In genomic region chr10:75236178-75236825, GRCh38 we compare ENCODE assay signal across 8 cellular contexts. TPM values are rescaled to one million over a fixed set of nuclear protein-coding genes. Genes with fewer than 3 reads are reported as not detected.
DNase-seq lines count a peak whose midpoint lies in the region; ATAC-seq and TF ChIP-seq lines count a peak whose summit lies in the region.

No MANE protein-coding gene starts in this region.

- no peaks in the 10 kb centered on the region for H4K20me1 ChIP-seq in SU-DHL-6 (ENCODE audit: low read depth, low read length)
- no peaks in the 10 kb centered on the region for H4K20me1 ChIP-seq in hepatocyte (ENCODE audit: insufficient read depth, poor library complexity, severe bottlenecking)

- H3K4me2 ChIP-seq in SU-DHL-6 (ENCODE audit: low read depth, low read length, poor library complexity, severe bottlenecking) (peak overlapping the region; percentile 38), hepatocyte (peak overlapping the region; percentile 38)

- no peak for DNase-seq in activated CD4-positive, alpha-beta T cell treated with anti-CD3 and anti-CD28 coated beads, Interleukin-2, amount 10 ng/mL, durations not matched to agents 7 days and 5 days
- DNase-seq in activated CD4-positive, alpha-beta T cell treated with anti-CD3 and anti-CD28 coated beads, Interleukin-2, amount 50 U/mL, for 1 hour: no peak
- DNase-seq in hepatocyte (ENCODE audit: low spot score) (no peak), superior temporal gyrus (ENCODE audit: extremely low spot score) (peak; percentile 20), amniotic stem cell (lab: John Stamatoyannopoulos, UW) (no peak), germinal center (ENCODE audit: low spot score) (no peak)

- no peaks in the 10 kb centered on the region for H3K27me3 ChIP-seq in SU-DHL-6 (ENCODE audit: low read length)
- no peaks in the 10 kb centered on the region for H3K27me3 ChIP-seq in hepatocyte

- ATAC-seq in HG02763 (IDR thresholded peaks at IDR 0.05; ENCODE audit: unreplicated experiment): no peak

- H3K36me3 ChIP-seq in SU-DHL-6 (ENCODE audit: low read length): peaks cover 6% of the 10 kb centered on the region
- H3K36me3 ChIP-seq in hepatocyte (replicated peaks; ENCODE audit: insufficient read depth, low read depth): no peaks in the 10 kb centered on the region

- CTCF ChIA-PET in activated CD4-positive, alpha-beta T cell treated with anti-CD3 and anti-CD28 coated beads, Interleukin-2, amount 10 ng/mL, durations not matched to agents 7 days and 5 days (lab: Charles Lee): interaction anchor here (0.6 to 5.5 kb wide), 29 partner anchors 10 to 995 kb away, joined by 3 to 55 read pairs (median 8); partner anchors contain the start of genes SAMD8 and VDAC2

- POLR2A ChIA-PET in activated CD4-positive, alpha-beta T cell treated with anti-CD3 and anti-CD28 coated beads, Interleukin-2, amount 10 ng/mL, durations not matched to agents 7 days and 5 days (lab: Charles Lee): interaction anchor here (0.5 to 1.0 kb wide), 2 partner anchors 48 to 411 kb away, joined by 3 to 4 read pairs; no protein-coding TSS in a partner anchor

- H3K4me1 Mint-ChIP-seq in activated CD4-positive, alpha-beta T cell treated with anti-CD3 and anti-CD28 coated beads, Interleukin-2, amount 10 ng/mL, durations not matched to agents 7 days and 5 days: peaks cover 27% of the 10 kb centered on the region

- peak overlapping the region; percentile 60 for H3K4me3 Mint-ChIP-seq in activated CD4-positive, alpha-beta T cell treated with anti-CD3 and anti-CD28 coated beads, Interleukin-2, amount 10 ng/mL, durations not matched to agents 7 days and 5 days

- H2AFZ ChIP-seq in SU-DHL-6 (ENCODE audit: low read depth, low read length, severe bottlenecking): peak overlapping the region; percentile 91
- no peak overlapping the region for H2AFZ ChIP-seq in hepatocyte

- TF ChIP-seq CTCF in SU-DHL-6 (IDR thresholded peaks at IDR 0.05; ENCODE audit: insufficient read depth, low read length, poor library complexity, severe bottlenecking) (no peak), hepatocyte (IDR thresholded peaks at IDR 0.05; ENCODE audit: poor library complexity) (no peak)

- H3K9me3 ChIP-seq in SU-DHL-6 (ENCODE audit: insufficient read depth, low read length) (no peaks in the 10 kb centered on the region), hepatocyte (ENCODE audit: low read depth) (no peaks in the 10 kb centered on the region)

- H3K4me3 ChIP-seq in SU-DHL-6 (ENCODE audit: insufficient read depth, low read length, poor library complexity, severe bottlenecking): no peak overlapping the region
- no peak overlapping the region for H3K4me3 ChIP-seq in hepatocyte

- WGBS in hepatocyte (ENCODE audit: low lambda C conversion rate, missing lambda C conversion rate): 57% methylated on average over 12 of the region's 12 CpGs

- H3K27me3 Mint-ChIP-seq in activated CD4-positive, alpha-beta T cell treated with anti-CD3 and anti-CD28 coated beads, Interleukin-2, amount 10 ng/mL, durations not matched to agents 7 days and 5 days: no peaks in the 10 kb centered on the region

- H3K9me2 ChIP-seq in SU-DHL-6 (replicated peaks; ENCODE audit: insufficient read depth, low read length) (no peaks in the 10 kb centered on the region), hepatocyte (replicated peaks; ENCODE audit: insufficient read depth) (no peaks in the 10 kb centered on the region)

- H3K36me3 Mint-ChIP-seq in activated CD4-positive, alpha-beta T cell treated with anti-CD3 and anti-CD28 coated beads, Interleukin-2, amount 10 ng/mL, durations not matched to agents 7 days and 5 days (ENCODE audit: low read depth): peaks cover 19% of the 10 kb centered on the region

- H3K27ac ChIP-seq in SU-DHL-6 (ENCODE audit: low read depth, low read length) (no peak overlapping the region), hepatocyte (peak overlapping the region; percentile 48)

- H3K79me2 ChIP-seq in SU-DHL-6 (ENCODE audit: insufficient read depth, low read length): no peaks in the 10 kb centered on the region
- no peaks in the 10 kb centered on the region for H3K79me2 ChIP-seq in hepatocyte

- H3K4me1 ChIP-seq in hepatocyte (ENCODE audit: insufficient read depth): peaks cover 25% of the 10 kb centered on the region

- H3K9me3 Mint-ChIP-seq in activated CD4-positive, alpha-beta T cell treated with anti-CD3 and anti-CD28 coated beads, Interleukin-2, amount 10 ng/mL, durations not matched to agents 7 days and 5 days: no peaks in the 10 kb centered on the region

- H3F3A ChIP-seq in SU-DHL-6 (ENCODE audit: insufficient read depth): peaks cover 37% of the 10 kb centered on the region

- peak overlapping the region; percentile 90 for H3K27ac Mint-ChIP-seq in activated CD4-positive, alpha-beta T cell treated with anti-CD3 and anti-CD28 coated beads, Interleukin-2, amount 10 ng/mL, durations not matched to agents 7 days and 5 days

- peak overlapping the region; percentile 79 for H3K9ac ChIP-seq in SU-DHL-6 (ENCODE audit: low read length)

RNA-seq across cellular contexts. Expression of gene COMTD1, which starts 0.5 kb away (rescaled TPM):
- 10 to 100 TPM; 27.3 to 44.7 TPM for total RNA-seq in activated CD4-positive, alpha-beta T cell treated with anti-CD3 and anti-CD28 coated beads, Interleukin-2, amount 10 ng/mL, durations not matched to agents 7 days and 5 days
- 19.2 and 36.7 TPM in 2 replicates for total RNA-seq in hepatocyte
- 46.4 and 51.9 TPM in 2 replicates for polyA plus RNA-seq in hepatocyte

RNA-seq across cellular contexts. Expression of gene VDAC2, which starts 25.7 kb away (rescaled TPM):
- 100 to 1,000 TPM in 1 of 2 experiments, 10 to 100 TPM in 1; 98.6 to 122 TPM for total RNA-seq in activated CD4-positive, alpha-beta T cell treated with anti-CD3 and anti-CD28 coated beads, Interleukin-2, amount 10 ng/mL, durations not matched to agents 7 days and 5 days
- 167 and 172 TPM in 2 replicates for total RNA-seq in hepatocyte
- polyA plus RNA-seq in hepatocyte: 190 and 192 TPM in 2 replicates
